ENCODE assay signal across 27 cellular contexts in the genomic region with DNA sequence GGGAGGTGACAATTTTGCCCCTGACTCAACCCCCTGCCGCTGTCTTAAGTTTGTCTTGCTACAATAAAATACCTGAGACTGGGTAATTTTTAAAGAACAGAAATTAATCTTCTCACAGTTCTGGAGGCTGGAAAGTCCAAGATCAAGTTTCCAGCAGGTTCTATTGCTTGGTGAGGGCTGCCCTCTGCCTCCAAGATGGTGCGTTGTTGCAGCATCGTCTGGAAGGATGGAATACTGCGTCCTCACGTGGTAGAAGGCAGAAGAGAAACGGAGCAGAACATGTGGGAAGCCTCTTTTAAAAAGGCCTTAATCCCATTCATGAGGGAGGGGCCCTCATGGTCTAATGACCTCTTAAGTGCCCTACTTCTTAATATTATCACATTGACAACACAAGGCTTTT.
DNase-seq lines count a peak whose midpoint lies in the region; ATAC-seq, FAIRE-seq and TF ChIP-seq lines count a peak whose summit lies in the region.
"Had no signal": no experiment of that assay in that cellular context is flagged by ENCODE, and none has a peak within 500 bp of the region (broad histone marks: within the 10 kb centered on the region; RNA-seq: fewer than 3 reads in every experiment).

No MANE protein-coding gene starts in this region.

- CTCF ChIA-PET in HCT116 (lab: Charles Lee) = no interaction called here

- no peaks in the 10 kb centered on the region for H4K20me1 ChIP-seq in HCT116 (ENCODE audit: insufficient read depth)
- no peaks in the 10 kb centered on the region for H4K20me1 ChIP-seq in GM23248 (ENCODE audit: insufficient read depth)

- in situ Hi-C loops in GM23248 (cut with MboI) = no loop called here

- RAD21 ChIA-PET in HCT116 (lab: Charles Lee; ENCODE audit: low non-redundant PET in 1 of 2, low total read pairs in 2 of 2, uncharacterized antibody in 2 of 2, unreplicated experiment in 2 of 2) = no interaction called here

- TF ChIP-seq CTCF in D721Med (IDR thresholded peaks at IDR 0.05; ENCODE audit: insufficient read depth, missing control alignments) (peak; percentile 42), HCT116 (IDR thresholded peaks at IDR 0.05 in 2 of 3, conservative IDR thresholded peaks at IDR 0.05 in 1 of 3; ENCODE audit: borderline replicate concordance in 1 of 3, insufficient read depth in 1 of 3, low read depth in 2 of 3, low read length in 2 of 3) (no peak)

- no peak overlapping the region for H2AFZ ChIP-seq in HCT116 (ENCODE audit: low read depth, low read length, poor library complexity, severe bottlenecking)
- H2AFZ ChIP-seq in GM23248 = no peak overlapping the region

- ATAC-seq in HCT116 (no peak), SK-N-SH treated with all-trans-retinoic acid at 6 μM for 48 hours (0 out of 3 replicates have a peak, but pooled peaks have one; percentile 30)
- ATAC-seq: effector memory CD8-positive, alpha-beta T cell; esophagus mucosa; gastrocnemius medialis; mucosa of descending colon; sciatic nerve had no signal

- H3K79me2 ChIP-seq in HCT116 (ENCODE audit: insufficient read depth, low read length) (no peaks in the 10 kb centered on the region), GM23248 (ENCODE audit: insufficient read depth) (no peaks in the 10 kb centered on the region)

- H3K36me3 ChIP-seq in HCT116 (ENCODE audit: control insufficient read depth in 1 of 2, insufficient read depth in 2 of 2, low read length in 2 of 2) (no peaks in the 10 kb centered on the region), GM23248 (ENCODE audit: low read depth) (no peaks in the 10 kb centered on the region)
- H3K36me3 ChIP-seq: gastrocnemius medialis, SJCRH30, uterus had no signal

- H3K9me3 ChIP-seq in HCT116 (ENCODE audit: control insufficient read depth in 1 of 2, insufficient read depth in 1 of 2, low read depth in 1 of 2, low read length in 2 of 2) (no peaks in the 10 kb centered on the region), GM23248 (ENCODE audit: low read depth) (no peaks in the 10 kb centered on the region)
- H3K9me3 ChIP-seq: gastrocnemius medialis, mucosa of descending colon, SJCRH30, testis, uterus had no signal

- POLR2A ChIA-PET in HCT116 (lab: Charles Lee) = no interaction called here

- no peak overlapping the region for H3K9ac ChIP-seq in HCT116 (ENCODE audit: low read length)
- no peak overlapping the region for H3K9ac ChIP-seq in GM23248

- H3K27ac ChIP-seq in HCT116 (ENCODE audit: low read depth, low read length) (no peak overlapping the region), GM23248 (no peak overlapping the region)
- H3K27ac ChIP-seq: coronary artery, gastrocnemius medialis, SJCRH30, testis, uterus had no signal

- 73 to 77% methylated on average over 6 of the region's 6 CpGs for WGBS in GM23248 (ENCODE audit: low coverage in 1 of 2, low lambda C conversion rate in 2 of 2, missing lambda C conversion rate in 2 of 2), 2 experiments

- intact Hi-C loops in HCT116 (cut with micrococcal nuclease) = no loop called here

- no peak for FAIRE-seq in D721Med (lab: Jason Lieb, UNC)
- FAIRE-seq: G401.6, HTR-8/SVneo, islet of Langerhans had no signal

- no peak for DNase-seq in D721Med (ENCODE audit: insufficient read length, low spot score)
- DNase-seq in HCT116 (ENCODE audit: low read depth, low spot score) = no peak
- DNase-seq in iPS-NIHi7 (ENCODE audit: extremely low spot score) = peak; percentile 17
- no peak for DNase-seq in NCI-H526 treated with DMSO at 0.1 percent for 48 hours (lab: John Stamatoyannopoulos, UW)
- DNase-seq in middle frontal gyrus (ENCODE audit: extremely low spot score, low spot score) = no peak
- no peak for DNase-seq in GM23248
- DNase-seq: activated CD4-positive, alpha-beta T cell treated with anti-CD3 and anti-CD28 coated beads for 48 hours; activated naive CD4-positive, alpha-beta T cell; activated T-cell treated with anti-CD3 and anti-CD28 coated beads, Interleukin-2, amount 50 U/mL, for 48 hours; effector memory CD8-positive, alpha-beta T cell; gastrocnemius medialis; hypothalamus; KG1; mucosa of descending colon; MV-4-11; NCI-H1694 treated with DMSO at 0.1 percent for 48 hours; stimulated activated naive CD4-positive, alpha-beta T cell treated with Interleukin-2 at 50 U/mL for 16 hours; testis; uterus had no signal

- no peaks in the 10 kb centered on the region for H3K27me3 ChIP-seq in HCT116 (ENCODE audit: insufficient read depth, low read length)
- peaks cover 4% of the 10 kb centered on the region; the same call in 1 of the 2 replicates for H3K27me3 ChIP-seq in GM23248 (replicated peaks; ENCODE audit: insufficient read depth)
- H3K27me3 ChIP-seq: gastrocnemius medialis, SJCRH30, testis, uterus had no signal

- H3K4me3 ChIP-seq in HCT116 (replicated peaks in 1 of 2; ENCODE audit: low read depth in 1 of 2, low read length in 2 of 2) (no peak overlapping the region), GM23248 (no peak overlapping the region)
- H3K4me3 ChIP-seq: coronary artery, gastrocnemius medialis, mucosa of descending colon, SJCRH30, testis, uterus had no signal

- BruUV-seq in HCT116 (replicated peaks; lab: Mats Ljungman, UMichigan) = no TSS peak

- H3F3A ChIP-seq in GM23248 (ENCODE audit: insufficient read depth) = no peaks in the 10 kb centered on the region

- peak; percentile 10; the same call in 1 of the 2 replicates for TF ChIP-seq RAD21 in HCT116 (IDR thresholded peaks at IDR 0.05; ENCODE audit: low read depth)

- no peak for TF ChIP-seq POLR2A in HCT116 (IDR thresholded peaks at IDR 0.05; ENCODE audit: borderline replicate concordance, extremely low read depth, insufficient read depth, insufficient read length)

- H3K4me2 ChIP-seq in HCT116 (ENCODE audit: low read length) (no peak overlapping the region), GM23248 (ENCODE audit: unreplicated experiment) (no peak overlapping the region)

- H3K9me2 ChIP-seq in HCT116 (ENCODE audit: insufficient read depth) (no peaks in the 10 kb centered on the region), GM23248 (ENCODE audit: insufficient read depth) (no peaks in the 10 kb centered on the region)

- no peaks in the 10 kb centered on the region for H3K4me1 ChIP-seq in HCT116 (ENCODE audit: control insufficient read depth in 1 of 2, insufficient read depth in 2 of 2, low read length in 2 of 2)
- no peaks in the 10 kb centered on the region for H3K4me1 ChIP-seq in GM23248 (ENCODE audit: insufficient read depth)
- H3K4me1 ChIP-seq: gastrocnemius medialis, SJCRH30, testis, uterus had no signal

TF ChIP-seq in HCT116, 20 proteins besides CTCF, POLR2A, EP300 and RAD21 (continues in another document):
- TF ChIP-seq SRF (IDR thresholded peaks at IDR 0.05; ENCODE audit: low read depth) (no peak), ELF1 (IDR thresholded peaks at IDR 0.05; ENCODE audit: borderline replicate concordance, low read depth) (no peak), MAX (IDR thresholded peaks at IDR 0.05) (no peak), TCF7L2 (IDR thresholded peaks at IDR 0.05; ENCODE audit: borderline replicate concordance, extremely low read depth, insufficient read depth, insufficient read length) (no peak), EZH2phosphoT487 (IDR thresholded peaks at IDR 0.05; ENCODE audit: borderline replicate concordance) (no peak), ZFX (IDR thresholded peaks at IDR 0.05) (no peak), YY1 (IDR thresholded peaks at IDR 0.05; ENCODE audit: extremely low read depth, insufficient replicate concordance, low read depth, low read length) (no peak), CEBPB (IDR thresholded peaks at IDR 0.05; ENCODE audit: low read depth) (no peak), FOSL1 (IDR thresholded peaks at IDR 0.05; ENCODE audit: low read depth) (no peak), EZH2 (IDR thresholded peaks at IDR 0.05) (no peak)

TF ChIP-seq in SK-N-SH treated with all-trans-retinoic acid at 6 μM for 48 hours, 23 proteins besides CTCF, POLR2A, EP300 and RAD21 (continues in another document):
- TF ChIP-seq CSRNP3 (CRISPR knock-in tag; IDR thresholded peaks at IDR 0.05) = no peak
- TF ChIP-seq BACH2 (CRISPR knock-in tag; IDR thresholded peaks at IDR 0.05; ENCODE audit: borderline replicate concordance) = no peak
- TF ChIP-seq ZNF565 (CRISPR knock-in tag; conservative IDR thresholded peaks at IDR 0.05; ENCODE audit: low read depth) = no peak
- TF ChIP-seq POU6F1 (CRISPR knock-in tag; IDR thresholded peaks at IDR 0.05; ENCODE audit: borderline replicate concordance, low read depth) = no peak
- TF ChIP-seq ZC3H10 (CRISPR knock-in tag; IDR thresholded peaks at IDR 0.05) = no peak
- TF ChIP-seq RARB (CRISPR knock-in tag; IDR thresholded peaks at IDR 0.05) = no peak
